ENCODE assay signal across 7 cellular contexts in the genomic region with DNA sequence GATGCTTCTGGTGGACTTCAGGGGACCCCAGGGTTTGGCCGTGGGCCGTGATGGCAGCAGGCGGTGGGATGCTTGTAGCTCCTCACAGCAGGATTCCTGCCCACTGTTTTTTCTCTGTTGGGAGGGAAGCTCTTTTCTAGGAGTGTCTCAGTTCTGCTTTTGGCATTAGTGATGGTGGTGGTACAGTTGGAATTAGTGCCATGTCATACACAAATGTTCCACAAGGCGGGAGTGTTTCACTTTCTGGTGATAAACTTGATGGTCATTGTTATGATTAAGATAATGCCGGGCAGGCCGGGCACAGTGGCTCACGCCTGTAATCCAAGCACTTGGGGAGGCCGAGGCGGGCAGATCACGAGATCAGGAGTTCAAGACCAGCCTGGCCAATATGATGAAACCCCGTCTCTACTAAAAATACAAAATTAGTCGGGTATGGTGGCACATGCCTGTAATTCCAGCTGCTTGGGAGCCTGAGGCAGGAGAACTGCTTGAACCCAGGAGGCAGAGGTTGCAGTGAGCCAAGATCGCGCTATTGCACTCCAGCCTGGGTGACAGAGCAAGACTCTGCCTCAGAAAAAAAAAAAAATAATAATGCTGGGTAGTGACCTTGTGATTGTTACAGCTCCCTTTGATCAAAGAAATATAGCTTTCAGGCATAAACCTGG. TPM values are rescaled to one million over a fixed set of nuclear protein-coding genes. Genes with fewer than 3 reads are reported as not detected.
DNase-seq lines count a peak whose midpoint lies in the region; TF ChIP-seq lines count a peak whose summit lies in the region.
"Not testable (repeated sequence)": the region's sequence is repeated elsewhere in the genome, so short reads cannot be mapped to it uniquely, and the experiment has no call there.

No MANE protein-coding gene starts in this region.

- DNase-seq in ELR (ENCODE audit: low read depth), result peak; percentile 85
- DNase-seq in Karpas-422, result peak; percentile 88
- peak; percentile 5 to 29 for DNase-seq in activated CD4-positive, alpha-beta T cell treated with anti-CD3 and anti-CD28 coated beads, Interleukin-2, amount 50 U/mL, for 48 hours
- peak; percentile 52 for DNase-seq in ecto neural progenitor cell (ENCODE audit: low spot score)
- peak; percentile 73 for DNase-seq in islet precursor cell
- DNase-seq in posterior vena cava (ENCODE audit: low spot score), result peak; percentile 88

- intact Hi-C loops in posterior vena cava (cut with DNase I), result loop anchor here (5.0 kb wide), 1 partner anchor 50 kb away; no protein-coding TSS in a partner anchor

- not testable (repeated sequence) for H3K27ac ChIP-seq in Karpas-422 (ENCODE audit: low read length); OCI-LY3 (ENCODE audit: low read length)

- H4K20me1 ChIP-seq in Karpas-422 (ENCODE audit: insufficient read depth, low read depth, low read length); OCI-LY3 (ENCODE audit: insufficient read depth, low read length): not testable (repeated sequence)

- H3K27me3 ChIP-seq in Karpas-422 (ENCODE audit: low read length); OCI-LY3 (ENCODE audit: low read depth, low read length): not testable (repeated sequence)

- H3K9me2 ChIP-seq in Karpas-422 (replicated peaks; ENCODE audit: insufficient read depth, low read length), result not testable (repeated sequence)

- TF ChIP-seq CTCF in OCI-LY3 (IDR thresholded peaks at IDR 0.05; ENCODE audit: low read depth, low read length), result peak; percentile 42

- H3K4me1 ChIP-seq in Karpas-422 (ENCODE audit: low read length), result not testable (repeated sequence)
- peaks cover 18% of the 10 kb centered on the region for H3K4me1 ChIP-seq in OCI-LY3 (ENCODE audit: low read length)

- not testable (repeated sequence) for H3K4me3 ChIP-seq in Karpas-422 (ENCODE audit: low read length); OCI-LY3 (ENCODE audit: low read length)

- H3K4me2 ChIP-seq in Karpas-422 (ENCODE audit: low read depth, low read length, poor library complexity, severe bottlenecking), result not testable (repeated sequence)
- peak overlapping the region; percentile 24; the same call in 1 of the 2 replicates for H3K4me2 ChIP-seq in OCI-LY3 (ENCODE audit: low read length)

- H3K9me3 ChIP-seq in Karpas-422 (ENCODE audit: low read length); OCI-LY3 (ENCODE audit: insufficient read depth, low read length): not testable (repeated sequence)

- 0 out of 2 replicates have a peak overlapping the region, but pooled peaks have one; percentile 21 for H3K9ac ChIP-seq in Karpas-422 (ENCODE audit: low read length)
- H3K9ac ChIP-seq in OCI-LY3 (ENCODE audit: low read length), result not testable (repeated sequence)

- H3K79me2 ChIP-seq in Karpas-422 (ENCODE audit: low read length); OCI-LY3 (ENCODE audit: low read length): not testable (repeated sequence)

- H3K36me3 ChIP-seq in Karpas-422 (ENCODE audit: insufficient read depth, low read length); OCI-LY3 (replicated peaks; ENCODE audit: low read depth, low read length): not testable (repeated sequence)

- H2AFZ ChIP-seq in Karpas-422 (ENCODE audit: low read length); OCI-LY3 (ENCODE audit: low read depth, low read length): not testable (repeated sequence)

RNA-seq across cellular contexts. Expression of gene PGD, which starts 21.4 kb away (rescaled TPM):
- total RNA-seq in Karpas-422 (2014; rRNA removed; shearing (Covaris generic); ENCODE audit: low replicate concordance), result 65.3 and 78.8 TPM in 2 replicates
- 10 to 100 TPM; 41.6 to 60.4 TPM for total RNA-seq in posterior vena cava

RNA-seq across cellular contexts. Expression of gene CENPS, which starts 52.7 kb away (rescaled TPM):
- total RNA-seq in Karpas-422 (2014; rRNA removed; shearing (Covaris generic); ENCODE audit: low replicate concordance), result 10.6 and 19.8 TPM in 2 replicates
- total RNA-seq in posterior vena cava, result 1 to 10 TPM; 7.2 to 7.8 TPM

Comparison
In these comparisons a context has a peak if more than half of its experiments do, and no peak if none do; other contexts are left out.
1. DNase-seq: peak in every context shown above with its lines; median percentile 88 in Karpas-422; 88 in posterior vena cava; 85 in ELR; 73 in islet precursor cell; 52 in ecto neural progenitor cell; 17 in activated CD4-positive, alpha-beta T cell treated with anti-CD3 and anti-CD28 coated beads, Interleukin-2, amount 50 U/mL, for 48 hours.